8 cellular contexts compared by ENCODE assay signal in the genomic region with DNA sequence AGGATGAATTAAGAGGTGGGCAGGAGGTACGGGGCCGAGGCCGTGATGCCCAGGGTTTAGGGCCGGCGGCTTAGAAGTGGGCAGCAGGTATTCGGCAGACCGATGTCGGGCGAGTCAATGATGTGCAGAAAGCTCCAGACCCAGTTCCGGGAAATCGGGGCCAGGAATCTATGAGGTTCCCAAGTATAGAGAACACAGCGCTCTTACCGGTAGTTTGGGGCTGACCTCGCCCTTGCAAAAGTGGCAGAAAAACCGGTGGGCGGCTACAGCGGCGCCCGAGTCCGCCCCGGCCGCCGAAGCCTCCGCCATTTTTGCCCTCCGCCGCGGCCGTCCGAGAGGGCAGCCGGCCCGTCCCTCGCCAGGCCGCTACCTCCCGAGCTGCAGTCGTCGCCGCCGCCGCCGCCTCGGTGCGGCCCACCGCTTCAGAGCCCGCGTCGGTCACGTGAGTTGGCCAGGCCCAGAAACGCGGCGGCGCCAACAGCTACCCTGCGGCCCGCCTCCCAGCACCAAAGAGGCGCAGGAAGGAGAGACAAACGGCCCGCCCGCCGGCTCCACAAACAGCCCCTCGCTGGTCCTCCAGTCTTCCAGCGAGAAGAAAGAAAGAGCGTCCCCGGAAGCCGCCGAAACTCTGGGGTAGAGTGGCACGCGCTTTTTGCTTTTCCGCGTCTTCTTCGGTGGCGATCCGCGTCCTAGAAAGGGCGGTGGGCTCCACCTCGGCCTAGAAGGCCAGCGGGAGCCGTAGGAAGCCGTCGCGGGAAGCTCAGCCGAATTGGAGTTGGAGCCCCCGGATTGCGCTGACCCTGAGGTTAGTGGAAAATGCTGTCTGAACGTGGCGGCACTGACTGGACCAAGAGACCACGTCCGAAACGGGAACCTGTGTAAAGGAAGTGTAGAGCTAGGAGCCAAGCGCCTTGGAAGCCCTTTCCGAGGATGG. TPM values are rescaled to one million over a fixed set of nuclear protein-coding genes. Genes with fewer than 3 reads are reported as not detected.
A peak's percentile ranks its signal among the peaks of the same experiment; 100 is the strongest.
DNase-seq lines count a peak whose midpoint lies in the region; ATAC-seq and TF ChIP-seq lines count a peak whose summit lies in the region.

A gene with protein sequence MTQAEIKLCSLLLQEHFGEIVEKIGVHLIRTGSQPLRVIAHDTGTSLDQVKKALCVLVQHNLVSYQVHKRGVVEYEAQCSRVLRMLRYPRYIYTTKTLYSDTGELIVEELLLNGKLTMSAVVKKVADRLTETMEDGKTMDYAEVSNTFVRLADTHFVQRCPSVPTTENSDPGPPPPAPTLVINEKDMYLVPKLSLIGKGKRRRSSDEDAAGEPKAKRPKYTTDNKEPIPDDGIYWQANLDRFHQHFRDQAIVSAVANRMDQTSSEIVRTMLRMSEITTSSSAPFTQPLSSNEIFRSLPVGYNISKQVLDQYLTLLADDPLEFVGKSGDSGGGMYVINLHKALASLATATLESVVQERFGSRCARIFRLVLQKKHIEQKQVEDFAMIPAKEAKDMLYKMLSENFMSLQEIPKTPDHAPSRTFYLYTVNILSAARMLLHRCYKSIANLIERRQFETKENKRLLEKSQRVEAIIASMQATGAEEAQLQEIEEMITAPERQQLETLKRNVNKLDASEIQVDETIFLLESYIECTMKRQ (plus strand): TSS at position 636 of the 934 bp plus-strand sequence. CDS start 1,577 bp downstream, outside the sequence.
A gene (minus strand): TSS at position 531 of the 934 bp plus-strand sequence. CDS start 222 bp downstream, at position 309.

- intact Hi-C loops in head of caudate nucleus (cut with DNase I), result no loop called here
- intact Hi-C loops in ovary (cut with DNase I), result no loop called here

- H3K9me3 Mint-ChIP-seq in activated naive CD8-positive, alpha-beta T cell treated with anti-CD3 and anti-CD28 coated beads for 36 hours, result peaks cover 3% of the 10 kb centered on the region

- TF ChIP-seq EP300 in ovary (IDR thresholded peaks at IDR 0.05), result no peak

- peak; percentile 88 for ATAC-seq in HG02678 (IDR thresholded peaks at IDR 0.05; ENCODE audit: unreplicated experiment)

- peak within 1 kb of the TSS; percentile 91 for H2AFZ ChIP-seq in SU-DHL-6 (ENCODE audit: low read depth, low read length, severe bottlenecking)

- peak; percentile 79 for TF ChIP-seq POLR2A in ovary (IDR thresholded peaks at IDR 0.05)

- H3K4me3 ChIP-seq in SU-DHL-6 (ENCODE audit: insufficient read depth, low read length, poor library complexity, severe bottlenecking), result peak within 1 kb of the TSS; percentile 81
- H3K4me3 ChIP-seq in ovary, result peak within 1 kb of the TSS; percentile 93
- peak within 1 kb of the TSS; percentile 89 for H3K4me3 ChIP-seq in thymus (ENCODE audit: low read length)

- H3K79me2 ChIP-seq in SU-DHL-6 (ENCODE audit: insufficient read depth, low read length), result peaks cover 28% of the 10 kb centered on the region

- H3K4me2 ChIP-seq in SU-DHL-6 (ENCODE audit: low read depth, low read length, poor library complexity, severe bottlenecking), result peak within 1 kb of the TSS; percentile 97

- no peaks in the 10 kb centered on the region for H3F3A ChIP-seq in SU-DHL-6 (ENCODE audit: insufficient read depth)

- peak within 1 kb of the TSS; percentile 84 for H3K9ac ChIP-seq in SU-DHL-6 (ENCODE audit: low read length)

- H3K4me3 Mint-ChIP-seq in activated naive CD8-positive, alpha-beta T cell treated with anti-CD3 and anti-CD28 coated beads for 36 hours, result peak within 1 kb of the TSS; percentile 97

- TF ChIP-seq CTCF in GM10266 (IDR thresholded peaks at IDR 0.05; ENCODE audit: control insufficient read depth, insufficient read depth, low read depth, missing control alignments) (no peak), SU-DHL-6 (IDR thresholded peaks at IDR 0.05; ENCODE audit: insufficient read depth, low read length, poor library complexity, severe bottlenecking) (no peak), ovary (IDR thresholded peaks at IDR 0.05) (no peak)

- H3K36me3 ChIP-seq in SU-DHL-6 (ENCODE audit: low read length) (peaks cover 26% of the 10 kb centered on the region), ovary (no peaks in the 10 kb centered on the region), thymus (ENCODE audit: control insufficient read depth, insufficient read depth) (peaks cover 16% of the 10 kb centered on the region)

- no peaks in the 10 kb centered on the region for H3K9me2 ChIP-seq in SU-DHL-6 (replicated peaks; ENCODE audit: insufficient read depth, low read length)

- H3K27me3 ChIP-seq in SU-DHL-6 (ENCODE audit: low read length) (no peaks in the 10 kb centered on the region), ovary (no peaks in the 10 kb centered on the region), thymus (ENCODE audit: control insufficient read depth, insufficient read depth) (no peaks in the 10 kb centered on the region)

- H3K9me3 ChIP-seq in SU-DHL-6 (ENCODE audit: insufficient read depth, low read length) (no peaks in the 10 kb centered on the region), ovary (no peaks in the 10 kb centered on the region), thymus (ENCODE audit: control insufficient read depth) (no peaks in the 10 kb centered on the region)

- peak within 1 kb of the TSS; percentile 55 for H3K27ac ChIP-seq in SU-DHL-6 (ENCODE audit: low read depth, low read length)
- H3K27ac ChIP-seq in ovary, result peak within 1 kb of the TSS; percentile 81 to 87
- H3K27ac ChIP-seq in thymus (ENCODE audit: low read depth), result peak within 1 kb of the TSS; percentile 91

- no peaks in the 10 kb centered on the region for H4K20me1 ChIP-seq in SU-DHL-6 (ENCODE audit: low read depth, low read length)

- H3K27me3 Mint-ChIP-seq in activated naive CD8-positive, alpha-beta T cell treated with anti-CD3 and anti-CD28 coated beads for 36 hours, result no peaks in the 10 kb centered on the region

- H3K4me1 Mint-ChIP-seq in activated naive CD8-positive, alpha-beta T cell treated with anti-CD3 and anti-CD28 coated beads for 36 hours, result peaks cover 35% of the 10 kb centered on the region

- H3K27ac Mint-ChIP-seq in activated naive CD8-positive, alpha-beta T cell treated with anti-CD3 and anti-CD28 coated beads for 36 hours, result peak within 1 kb of the TSS; percentile 98

- H3K4me1 ChIP-seq in ovary (ENCODE audit: insufficient read depth) (peaks cover 3% of the 10 kb centered on the region), thymus (ENCODE audit: control insufficient read depth, insufficient read depth, low read length) (no peaks in the 10 kb centered on the region)

- DNase-seq in GM10266 (ENCODE audit: extremely low spot score) (peak; percentile 85), NCI-H128 (lab: John Stamatoyannopoulos, UW; ENCODE audit: unreplicated experiment) (peak; percentile 86), head of caudate nucleus (peak; percentile 75 to 97 (median 92)), ovary (peak; percentile 88 to 92 (median 89))
- DNase-seq in activated naive CD8-positive, alpha-beta T cell treated with anti-CD3 and anti-CD28 coated beads for 36 hours, result peak; percentile 88

- H3K36me3 Mint-ChIP-seq in activated naive CD8-positive, alpha-beta T cell treated with anti-CD3 and anti-CD28 coated beads for 36 hours, result peaks cover 42% of the 10 kb centered on the region

- WGBS in ovary, 3 donors, result 0 to 1% (median 0%) methylated on average over 52 to 89 of the region's 89 CpGs
- WGBS in thymus, result 1% methylated on average over 89 of the region's 89 CpGs

RNA-seq across cellular contexts. Expression of the first gene that starts in this region (rescaled TPM):
- total RNA-seq in activated naive CD8-positive, alpha-beta T cell treated with anti-CD3 and anti-CD28 coated beads for 36 hours, result 10 to 100 TPM; 59.2 to 62.0 TPM
- total RNA-seq in ovary, result 10 to 100 TPM; 25.8 to 32.5 (median 27.0) TPM
- 10 to 100 TPM; 21.1 to 41.9 TPM for polyA plus RNA-seq in ovary
- polyA plus RNA-seq in thymus, result 17.2 TPM

RNA-seq across cellular contexts. Expression of the second gene that starts in this region (rescaled TPM):
- total RNA-seq in activated naive CD8-positive, alpha-beta T cell treated with anti-CD3 and anti-CD28 coated beads for 36 hours, result 10 to 100 TPM; 14.3 to 15.5 TPM
- total RNA-seq in ovary, result 10 to 100 TPM in 6 of 7 donors, 1 to 10 TPM in 1; 9.9 to 15.5 (median 12.2) TPM
- polyA plus RNA-seq in ovary, result 10 to 100 TPM in 1 of 2 donors, 1 to 10 TPM in 1; 7.8 to 27.9 TPM
- 12.3 TPM for polyA plus RNA-seq in thymus

Comparison
In these comparisons a context has a peak if more than half of its experiments do, and no peak if none do; other contexts are left out.
1. Peak in every context shown above with its lines: DNase-seq, ATAC-seq, H3K4me3 ChIP-seq and H3K27ac ChIP-seq.